In genomic region chr3:94032187-94032586, GRCh38 we compare ENCODE assay signal across 26 cellular contexts. TPM values are rescaled to one million over a fixed set of nuclear protein-coding genes. Genes with fewer than 3 reads are reported as not detected.
A peak's percentile ranks its signal among the peaks of the same experiment; 100 is the strongest.
DNase-seq lines count a peak whose midpoint lies in the region; ATAC-seq, FAIRE-seq and TF ChIP-seq lines count a peak whose summit lies in the region.
"Had no signal": no experiment of that assay in that cellular context is flagged by ENCODE, and none has a peak within 500 bp of the region (broad histone marks: within the 10 kb centered on the region; RNA-seq: fewer than 3 reads in every experiment).

No MANE protein-coding gene starts in this region.

- H4K20me1 ChIP-seq in astrocyte (ENCODE audit: insufficient read depth, low read length), result no peaks in the 10 kb centered on the region
- H4K20me1 ChIP-seq: BLaER1 treated with 17β-estradiol and CSF1 and Interleukin-3, amounts not matched to agents 10 nM and 100 nM had no signal

- DNase-seq in AG08395 (ENCODE audit: low spot score) (peak; percentile 8), GM04504 (ENCODE audit: low read depth) (peak; percentile 10), astrocyte (ENCODE audit: low read depth) (peak; percentile 72), fibroblast of villous mesenchyme (ENCODE audit: low read depth) (peak; percentile 62), DMS114 treated with DMSO at 0.1 percent for 48 hours (lab: John Stamatoyannopoulos, UW; ENCODE audit: unreplicated experiment) (no peak)
- DNase-seq: CD4-positive, alpha-beta memory T cell; DMS153; GDM1; H7; MV-4-11; NCI-H1105 treated with DMSO at 0.1 percent for 48 hours; NCI-H2029 treated with DMSO at 0.1 percent for 48 hours; NCI-H226; NCI-H510A treated with DMSO at 0.1 percent for 48 hours; NCI-H748 treated with DMSO at 0.1 percent for 48 hours; RPMI8226; SIG-M5; SK-N-SH had no signal

- H3K79me2 ChIP-seq in astrocyte (ENCODE audit: insufficient read depth, low read length), result no peaks in the 10 kb centered on the region

- no peaks in the 10 kb centered on the region for H3K4me1 Mint-ChIP-seq in astrocyte (ENCODE audit: low read depth, unreplicated experiment)
- H3K4me1 Mint-ChIP-seq: CD4-positive, alpha-beta memory T cell; IgD-negative memory B cell had no signal

- TF ChIP-seq CTCF in astrocyte (IDR thresholded peaks at IDR 0.05; ENCODE audit: insufficient read depth, low read depth, low read length), result no peak
- no peak for TF ChIP-seq CTCF in fibroblast of villous mesenchyme (IDR thresholded peaks at IDR 0.05; ENCODE audit: insufficient read depth, low read depth, low read length)

- H3K27ac Mint-ChIP-seq in astrocyte (ENCODE audit: unreplicated experiment), result no peak overlapping the region

- no peaks in the 10 kb centered on the region for H3K9me3 Mint-ChIP-seq in astrocyte (ENCODE audit: unreplicated experiment)
- H3K9me3 Mint-ChIP-seq: IgD-negative memory B cell had no signal

- no peak overlapping the region for H3K9ac ChIP-seq in astrocyte (ENCODE audit: low read length)
- H3K9ac ChIP-seq: BLaER1 treated with 17β-estradiol and CSF1 and Interleukin-3, amounts not matched to agents 10 nM and 100 nM; SK-N-SH had no signal

- no peaks in the 10 kb centered on the region for H3K27me3 Mint-ChIP-seq in astrocyte (ENCODE audit: low read depth, unreplicated experiment)
- H3K27me3 Mint-ChIP-seq: CD4-positive, alpha-beta memory T cell; IgD-negative memory B cell had no signal

- H3K4me1 ChIP-seq in astrocyte (ENCODE audit: insufficient read depth, low read length), result no peaks in the 10 kb centered on the region
- H3K4me1 ChIP-seq: BLaER1 treated with 17β-estradiol and CSF1 and Interleukin-3, amounts not matched to agents 10 nM and 100 nM had no signal

- H3K36me3 Mint-ChIP-seq in astrocyte (ENCODE audit: low read depth, unreplicated experiment), result no peaks in the 10 kb centered on the region

- H3K27me3 ChIP-seq in astrocyte (ENCODE audit: insufficient read depth, low read length), result no peaks in the 10 kb centered on the region
- H3K27me3 ChIP-seq: BLaER1 treated with 17β-estradiol and CSF1 and Interleukin-3, amounts not matched to agents 10 nM and 100 nM had no signal

- no peaks in the 10 kb centered on the region for H3K36me3 ChIP-seq in astrocyte (ENCODE audit: insufficient read depth, low read length)

- no peak overlapping the region for H3K27ac ChIP-seq in astrocyte (ENCODE audit: low read depth, low read length)
- H3K27ac ChIP-seq: BLaER1 treated with 17β-estradiol and CSF1 and Interleukin-3, amounts not matched to agents 10 nM and 100 nM; PC-9 had no signal

- H3K4me2 ChIP-seq in astrocyte (ENCODE audit: low read length), result no peak overlapping the region
- H3K4me2 ChIP-seq: BLaER1 treated with 17β-estradiol and CSF1 and Interleukin-3, amounts not matched to agents 10 nM and 100 nM; PC-9; SK-N-SH had no signal

- H3K4me3 Mint-ChIP-seq in astrocyte (ENCODE audit: unreplicated experiment), result no peak overlapping the region
- H3K4me3 Mint-ChIP-seq: IgD-negative memory B cell had no signal

- ATAC-seq in HG03571 (IDR thresholded peaks at IDR 0.05; ENCODE audit: unreplicated experiment) (no peak), GM18909 (IDR thresholded peaks at IDR 0.05; ENCODE audit: poor library complexity, unreplicated experiment) (no peak), HG02763 (IDR thresholded peaks at IDR 0.05; ENCODE audit: unreplicated experiment) (no peak)

- no peak for FAIRE-seq in astrocyte (lab: Jason Lieb, UNC)

- no peaks in the 10 kb centered on the region for H3K9me3 ChIP-seq in astrocyte (ENCODE audit: insufficient read depth, low read depth, low read length)
- H3K9me3 ChIP-seq: BLaER1 treated with 17β-estradiol and CSF1 and Interleukin-3, amounts not matched to agents 10 nM and 100 nM; SK-N-SH had no signal

- H3K4me3 ChIP-seq in astrocyte (ENCODE audit: insufficient read depth, low read depth, low read length) (no peak overlapping the region), fibroblast of villous mesenchyme (ENCODE audit: low read depth, low read length) (no peak overlapping the region)
- H3K4me3 ChIP-seq: BLaER1 treated with 17β-estradiol and CSF1 and Interleukin-3, amounts not matched to agents 10 nM and 100 nM; PC-9 had no signal

- H2AFZ ChIP-seq in astrocyte (ENCODE audit: low read depth, low read length), result no peak overlapping the region
- H2AFZ ChIP-seq: PC-9 had no signal

RNA-seq across cellular contexts. Expression of gene STX19, which starts 3.8 kb away (rescaled TPM):
- not detected in 2 replicates for total RNA-seq in astrocyte
- total RNA-seq in fibroblast of villous mesenchyme, result not detected in 2 replicates
- total RNA-seq: A172, H7, M059J had no signal

RNA-seq across cellular contexts. Expression of gene DHFR2, which starts 30.5 kb away (rescaled TPM):
- total RNA-seq in astrocyte (2.9 and 3.4 TPM in 2 replicates), fibroblast of villous mesenchyme (3.2 and 4.7 TPM in 2 replicates)

RNA-seq across cellular contexts. Expression of gene NSUN3, which starts 30.7 kb away (rescaled TPM):
- total RNA-seq in astrocyte (9.4 and 10.3 TPM in 2 replicates), fibroblast of villous mesenchyme (13.4 and 15.5 TPM in 2 replicates)

RNA-seq across cellular contexts. Expression of gene ARL13B, which starts 52.2 kb away (rescaled TPM):
- total RNA-seq in astrocyte, result 9.8 and 10.9 TPM in 2 replicates
- total RNA-seq in fibroblast of villous mesenchyme, result 14.7 and 15.5 TPM in 2 replicates

RNA-seq across cellular contexts. Expression of gene PROS1, which starts 58.5 kb away (rescaled TPM):
- total RNA-seq in astrocyte, result 11.5 and 13.4 TPM in 2 replicates
- 12.1 and 14.2 TPM in 2 replicates for total RNA-seq in fibroblast of villous mesenchyme
- total RNA-seq: CD4-positive, alpha-beta memory T cell had no signal
